21 cellular contexts compared by ENCODE assay signal in the genomic region with DNA sequence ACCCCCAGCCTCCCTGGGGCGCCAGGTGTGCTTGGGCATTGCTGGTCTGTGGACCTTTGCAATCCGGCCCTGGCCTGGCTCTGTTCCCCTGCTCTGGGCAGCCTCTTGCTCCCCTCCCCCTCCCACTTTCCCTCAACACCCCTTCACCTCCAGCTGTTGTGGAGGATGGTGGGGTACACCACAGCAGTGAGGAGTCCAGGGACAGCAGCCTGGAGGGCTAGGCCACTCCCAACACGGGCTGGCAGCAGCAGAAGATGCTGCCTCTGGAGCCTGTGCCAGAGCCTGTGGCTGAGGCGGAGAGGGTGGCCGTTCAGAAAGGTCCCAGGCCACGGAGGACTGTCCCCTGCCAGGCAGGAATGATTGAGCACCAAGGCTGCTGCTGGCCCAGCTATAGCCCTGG.
"Had no signal": no experiment of that assay in that cellular context is flagged by ENCODE, and none has a peak within 500 bp of the region (broad histone marks: within the 10 kb centered on the region; RNA-seq: fewer than 3 reads in every experiment).

No MANE protein-coding gene starts in this region.

- H3K4me2 ChIP-seq: SK-N-SH had no signal

- H3K27me3 ChIP-seq: MG63 had no signal

- H3K9ac ChIP-seq: SK-N-SH had no signal

- H3K9me3 ChIP-seq: MG63, SK-N-SH had no signal

- DNase-seq: IMR-90, Karpas-422, KG1, MG63, NCI-H1092, NCI-H1105 treated with DMSO at 0.1 percent for 48 hours, NCI-H1417 treated with DMSO at 0.1 percent for 48 hours, NCI-H146, NCI-H1694 treated with DMSO at 0.1 percent for 48 hours, NCI-H1930, NCI-H2081, NCI-H2171, NCI-H226, NCI-H446, NCI-H510A, NCI-H524 treated with DMSO at 0.1 percent for 48 hours, NCI-H69, NCI-H774, SHP77, SK-N-SH had no signal

- H3K27ac ChIP-seq: RWPE1 had no signal

- H3K36me3 ChIP-seq: MG63 had no signal

- H3K4me3 ChIP-seq: MG63 had no signal
